ENCODE assay signal across 1 cellular context in genomic region chr6:11101417-11101816, GRCh38.
TF ChIP-seq lines count a peak whose summit lies in the region.

No MANE protein-coding gene starts in this region.

TF ChIP-seq in H1, 55 proteins besides CTCF, POLR2A, EP300 and RAD21:
- TF ChIP-seq SIX5 (IDR thresholded peaks at IDR 0.05; ENCODE audit: low read depth, low read length) (no peak), YY1 (IDR thresholded peaks at IDR 0.05; ENCODE audit: low read depth, low read length) (no peak), POU5F1 (IDR thresholded peaks at IDR 0.05; ENCODE audit: low read depth, low read length) (0 out of 2 replicates have a peak, but pooled peaks have one; percentile 14)
